In genomic region chr3:165885558-165886270, GRCh38 we compare ENCODE assay signal across 1 cellular context.
TF ChIP-seq lines count a peak whose summit lies in the region.

No MANE protein-coding gene starts in this region.

TF ChIP-seq in WTC11, 78 proteins besides CTCF, POLR2A, EP300 and RAD21 (continued from another document):
- no peak for TF ChIP-seq STAT6 (CRISPR knock-in tag; conservative IDR thresholded peaks at IDR 0.05; ENCODE audit: low read depth)
